Comparison of ENCODE assay signal across 30 cellular contexts in the genomic region with DNA sequence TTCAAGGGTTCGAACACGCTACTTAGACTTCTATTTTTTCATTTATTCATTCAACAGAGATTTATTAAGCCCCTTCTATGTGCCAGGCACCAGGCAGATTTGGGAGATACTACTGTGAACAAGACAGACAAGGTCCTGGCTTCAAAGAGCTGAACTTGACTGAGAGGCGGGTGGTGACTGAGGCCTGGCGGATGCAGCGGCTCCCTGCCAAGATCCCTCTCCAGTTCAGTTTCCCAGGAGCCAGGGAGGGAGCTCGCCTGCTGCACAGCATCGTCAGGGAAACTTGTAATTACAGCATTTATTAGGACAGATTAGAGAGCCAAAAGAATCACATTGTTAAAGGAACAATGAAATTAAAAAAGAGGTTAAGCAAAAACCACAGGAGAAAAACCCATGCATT. TPM values are rescaled to one million over a fixed set of nuclear protein-coding genes. Genes with fewer than 3 reads are reported as not detected.
DNase-seq lines count a peak whose midpoint lies in the region; ATAC-seq and TF ChIP-seq lines count a peak whose summit lies in the region.
"Had no signal": no experiment of that assay in that cellular context is flagged by ENCODE, and none has a peak within 500 bp of the region (broad histone marks: within the 10 kb centered on the region; RNA-seq: fewer than 3 reads in every experiment).

No MANE protein-coding gene starts in this region.

- H3K36me3 Mint-ChIP-seq in mesothelial cell of epicardium, result no peaks in the 10 kb centered on the region
- no peaks in the 10 kb centered on the region for H3K36me3 Mint-ChIP-seq in stimulated activated naive B cell treated with anti-CD40 and anti-IgM and Interleukin-4, amounts not matched to agents 10 μg/mL and 1 μg/mL and 100 μg/mL, for 72 hours
- H3K36me3 Mint-ChIP-seq: activated naive CD4-positive, alpha-beta T cell treated with anti-CD3 and anti-CD28 coated beads, Interleukin-2, amount 50 U/mL, for 72 hours; immature natural killer cell had no signal

- intact Hi-C loops in esophagus muscularis mucosa (cut with DNase I), result no loop called here

- peak; percentile 1 for DNase-seq in NCI-H446 treated with DMSO at 0.1 percent for 48 hours (lab: John Stamatoyannopoulos, UW)
- no peak for DNase-seq in NCI-H446 (lab: John Stamatoyannopoulos, UW)
- DNase-seq in NCI-H1105 treated with DMSO at 0.1 percent for 48 hours (lab: John Stamatoyannopoulos, UW), result peak; percentile 71
- DNase-seq in esophagus muscularis mucosa (ENCODE audit: extremely low spot score), result peak; percentile 53
- no peak for DNase-seq in mesothelial cell of epicardium (ENCODE audit: low spot score in 2 of 2, unreplicated experiment in 2 of 2)
- DNase-seq in NCI-H510A treated with DMSO at 0.1 percent for 48 hours (lab: John Stamatoyannopoulos, UW), result no peak
- DNase-seq in stimulated activated naive B cell treated with anti-CD40 and anti-IgM and Interleukin-4, amounts not matched to agents 10 μg/mL and 1 μg/mL and 100 μg/mL, for 72 hours, result no peak
- DNase-seq: activated CD4-positive, alpha-beta T cell treated with anti-CD3 and anti-CD28 coated beads for 36 hours; activated T-cell treated with anti-CD3 and anti-CD28 coated beads for 4 hours; AML-193; aorta; caudate nucleus; cortex of kidney; DMS53; endodermal cell; gastrocnemius medialis; GDM1; immature natural killer cell; NCI-H1436 treated with DMSO at 0.1 percent for 48 hours; stimulated activated CD4-positive, alpha-beta T cell treated with anti-CD3 and anti-CD28 coated beads, Interleukin-2, amount 100 ng/mL, for 24 hours; T-helper 2 cell; transverse colon had no signal

- no peak overlapping the region for H3K4me3 ChIP-seq in esophagus muscularis mucosa
- H3K4me3 ChIP-seq: A549, gastrocnemius medialis, smooth muscle cell, transverse colon had no signal

- TF ChIP-seq CTCF in esophagus muscularis mucosa (IDR thresholded peaks at IDR 0.05) (no peak), mesothelial cell of epicardium (IDR thresholded peaks at IDR 0.05; ENCODE audit: unreplicated experiment) (no peak)

- peaks cover 0 to 7% (median 0%) of the 10 kb centered on the region in 4 donors for H3K4me1 ChIP-seq in esophagus muscularis mucosa
- H3K4me1 ChIP-seq: A549 had no signal

- no peaks in the 10 kb centered on the region for H3K9me3 ChIP-seq in esophagus muscularis mucosa
- H3K9me3 ChIP-seq: A549, gastrocnemius medialis, transverse colon had no signal

- TF ChIP-seq POLR2A in esophagus muscularis mucosa (IDR thresholded peaks at IDR 0.05; ENCODE audit: low read depth), result no peak

- WGBS in esophagus muscularis mucosa, result 77% methylated on average over 7 of the region's 7 CpGs

- ATAC-seq in HG02981 (IDR thresholded peaks at IDR 0.05; ENCODE audit: unreplicated experiment), result no peak
- ATAC-seq in stimulated activated naive B cell treated with anti-CD40 and anti-IgM and Interleukin-4, amounts not matched to agents 10 μg/mL and 1 μg/mL and 100 μg/mL, for 72 hours (replicated peaks), result no peak
- ATAC-seq: A549; activated CD4-positive, alpha-beta T cell treated with anti-CD3 and anti-CD28 coated beads for 36 hours; activated naive CD4-positive, alpha-beta T cell treated with anti-CD3 and anti-CD28 coated beads, Interleukin-2, amount 50 U/mL, for 72 hours; esophagus mucosa; gastrocnemius medialis; left lobe of liver had no signal

- no peak overlapping the region for H3K27ac ChIP-seq in esophagus muscularis mucosa (replicated peaks in 1 of 4)
- H3K27ac ChIP-seq: gastrocnemius medialis, transverse colon had no signal

- H3K4me3 Mint-ChIP-seq in mesothelial cell of epicardium, result no peak overlapping the region
- H3K4me3 Mint-ChIP-seq in stimulated activated naive B cell treated with anti-CD40 and anti-IgM and Interleukin-4, amounts not matched to agents 10 μg/mL and 1 μg/mL and 100 μg/mL, for 72 hours, result no peak overlapping the region
- H3K4me3 Mint-ChIP-seq: activated CD4-positive, alpha-beta T cell treated with anti-CD3 and anti-CD28 coated beads for 36 hours; endodermal cell; immature natural killer cell; nephron had no signal

- H3K27ac Mint-ChIP-seq in mesothelial cell of epicardium, result peak overlapping the region; percentile 51
- no peak overlapping the region for H3K27ac Mint-ChIP-seq in stimulated activated naive B cell treated with anti-CD40 and anti-IgM and Interleukin-4, amounts not matched to agents 10 μg/mL and 1 μg/mL and 100 μg/mL, for 72 hours
- H3K27ac Mint-ChIP-seq: activated CD4-positive, alpha-beta T cell treated with anti-CD3 and anti-CD28 coated beads for 36 hours; activated naive CD4-positive, alpha-beta T cell treated with anti-CD3 and anti-CD28 coated beads, Interleukin-2, amount 50 U/mL, for 72 hours; endodermal cell; immature natural killer cell; nephron had no signal

- H3K4me1 Mint-ChIP-seq in mesothelial cell of epicardium, result peaks cover 8% of the 10 kb centered on the region
- peaks cover 30% of the 10 kb centered on the region in 2 donors for H3K4me1 Mint-ChIP-seq in stimulated activated naive B cell treated with anti-CD40 and anti-IgM and Interleukin-4, amounts not matched to agents 10 μg/mL and 1 μg/mL and 100 μg/mL, for 72 hours
- H3K4me1 Mint-ChIP-seq: activated CD4-positive, alpha-beta T cell treated with anti-CD3 and anti-CD28 coated beads for 36 hours had no signal

- H3K36me3 ChIP-seq in esophagus muscularis mucosa, result no peaks in the 10 kb centered on the region
- H3K36me3 ChIP-seq: gastrocnemius medialis, transverse colon had no signal

- no peak for TF ChIP-seq EP300 in esophagus muscularis mucosa (IDR thresholded peaks at IDR 0.05)

- H3K9me3 Mint-ChIP-seq in mesothelial cell of epicardium, result no peaks in the 10 kb centered on the region
- H3K9me3 Mint-ChIP-seq in stimulated activated naive B cell treated with anti-CD40 and anti-IgM and Interleukin-4, amounts not matched to agents 10 μg/mL and 1 μg/mL and 100 μg/mL, for 72 hours, result no peaks in the 10 kb centered on the region
- H3K9me3 Mint-ChIP-seq: activated naive CD4-positive, alpha-beta T cell treated with anti-CD3 and anti-CD28 coated beads, Interleukin-2, amount 50 U/mL, for 72 hours; endodermal cell; IgD-negative memory B cell; immature natural killer cell; nephron had no signal

- no peaks in the 10 kb centered on the region for H3K27me3 ChIP-seq in esophagus muscularis mucosa
- H3K27me3 ChIP-seq: gastrocnemius medialis, transverse colon had no signal

- no peaks in the 10 kb centered on the region for H3K27me3 Mint-ChIP-seq in mesothelial cell of epicardium (ENCODE audit: low read depth)
- peaks cover 58 to 67% of the 10 kb centered on the region in 2 donors for H3K27me3 Mint-ChIP-seq in stimulated activated naive B cell treated with anti-CD40 and anti-IgM and Interleukin-4, amounts not matched to agents 10 μg/mL and 1 μg/mL and 100 μg/mL, for 72 hours

RNA-seq across cellular contexts. Expression of a gene that starts 55.3 kb away (rescaled TPM):
- total RNA-seq in esophagus muscularis mucosa, result 100 to 1,000 TPM in 1 of 4 donors, 10 to 100 TPM in 3; 31.1 to 175 (median 63.8) TPM
- 29.6 to 32.5 TPM (median 30.5 TPM) in 3 replicates for total RNA-seq in mesothelial cell of epicardium

Comparison
In these comparisons a context has a peak if more than half of its experiments do, and no peak if none do; other contexts are left out.
1. DNase-seq: peak in NCI-H446 treated with DMSO at 0.1 percent for 48 hours (single experiment), NCI-H1105 treated with DMSO at 0.1 percent for 48 hours (single experiment) and esophagus muscularis mucosa (single experiment); none in NCI-H446 (0 of 2), mesothelial cell of epicardium (0 of 2), NCI-H510A treated with DMSO at 0.1 percent for 48 hours (single experiment) and stimulated activated naive B cell treated with anti-CD40 and anti-IgM and Interleukin-4, amounts not matched to agents 10 μg/mL and 1 μg/mL and 100 μg/mL, for 72 hours (single experiment).